In the genomic region with DNA sequence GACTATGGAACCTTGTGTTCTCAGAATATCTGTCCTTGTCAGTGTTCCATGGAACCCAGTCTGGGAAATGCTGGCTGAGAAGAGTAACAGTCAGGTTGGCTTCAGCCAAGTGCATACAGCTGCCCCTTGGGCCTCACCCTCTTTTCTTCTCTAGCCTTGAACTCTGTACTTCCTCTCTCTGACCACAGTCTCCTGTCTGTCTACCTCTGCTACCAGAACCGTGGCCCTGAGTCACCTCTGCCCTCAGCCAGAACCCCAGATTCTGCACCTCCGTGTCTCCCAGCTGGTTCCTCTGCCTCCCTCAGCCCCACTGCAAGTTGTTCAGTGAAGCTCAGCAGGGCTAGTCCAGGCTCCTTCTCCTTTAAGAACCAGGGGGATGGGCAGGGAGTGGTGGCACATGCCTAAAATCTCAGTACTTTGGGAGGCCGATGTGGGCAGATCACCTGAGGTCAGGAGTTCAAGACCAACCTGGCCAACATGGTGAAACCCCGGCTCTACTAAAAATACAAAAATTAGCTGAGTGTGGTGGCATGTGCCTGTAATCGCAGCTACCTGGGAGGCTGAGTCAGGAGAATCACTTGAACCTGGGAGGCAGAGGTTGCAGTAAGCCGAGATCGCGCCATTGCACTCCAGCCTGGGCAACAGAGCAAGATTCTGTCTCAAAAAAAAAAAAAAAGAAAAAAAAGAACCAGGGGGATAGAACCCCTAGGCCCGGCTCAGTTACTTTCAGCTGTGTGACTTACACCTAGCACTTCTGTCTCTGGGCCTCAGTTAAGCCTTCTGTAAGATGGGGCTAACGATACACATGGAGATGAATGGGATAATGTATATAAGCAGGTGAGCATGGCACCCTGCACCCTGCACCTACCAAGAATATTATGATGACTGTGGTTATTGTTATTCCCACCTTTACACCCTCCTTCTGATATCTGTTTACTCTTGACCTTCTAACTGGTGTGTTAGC, we compare ENCODE assay signal across 9 cellular contexts. TPM values are rescaled to one million over a fixed set of nuclear protein-coding genes. Genes with fewer than 3 reads are reported as not detected.
DNase-seq lines count a peak whose midpoint lies in the region; ATAC-seq and TF ChIP-seq lines count a peak whose summit lies in the region.
"Had no signal": no experiment of that assay in that cellular context is flagged by ENCODE, and none has a peak within 500 bp of the region (broad histone marks: within the 10 kb centered on the region; RNA-seq: fewer than 3 reads in every experiment).

No MANE protein-coding gene starts in this region.

- no peaks in the 10 kb centered on the region for H3K4me1 ChIP-seq in HEK293 (ENCODE audit: control insufficient read depth, insufficient read depth, low read length)

- no peaks in the 10 kb centered on the region for H3K27me3 Mint-ChIP-seq in activated naive CD8-positive, alpha-beta T cell treated with anti-CD3 and anti-CD28 coated beads for 36 hours

- peak overlapping the region; percentile 28 for H3K27ac Mint-ChIP-seq in activated naive CD8-positive, alpha-beta T cell treated with anti-CD3 and anti-CD28 coated beads for 36 hours

- no peak for TF ChIP-seq CTCF in HEK293 (tag by site-specific recombination; IDR thresholded peaks at IDR 0.05)

- POLR2A ChIA-PET in HEK293 (lab: Yijun Ruan, JAX), result interaction anchor here (0.6 kb wide), 1 partner anchor 173 kb away, joined by 6 read pairs; no protein-coding TSS in a partner anchor

- peaks cover 0 to 9% of the 10 kb centered on the region in 2 experiments; a peak in 2 of 3 replicates for H3K36me3 ChIP-seq in HEK293 (ENCODE audit: control insufficient read depth in 2 of 2, insufficient read depth in 1 of 2, low read length in 2 of 2)

- DNase-seq in NOMO-1 (lab: John Stamatoyannopoulos, UW; ENCODE audit: unreplicated experiment in 2 of 2) (peak; percentile 57 to 81), NCI-H345 (lab: John Stamatoyannopoulos, UW) (no peak), NCI-H2107 (lab: John Stamatoyannopoulos, UW) (no peak), EL (no peak), GOT3 (lab: John Stamatoyannopoulos, UW) (no peak)
- DNase-seq in activated naive CD8-positive, alpha-beta T cell treated with anti-CD3 and anti-CD28 coated beads for 36 hours, result peak; percentile 26

- no peak overlapping the region for H3K4me3 ChIP-seq in HEK293 (ENCODE audit: low read depth, low read length)

- peaks cover 17% of the 10 kb centered on the region for H3K36me3 Mint-ChIP-seq in activated naive CD8-positive, alpha-beta T cell treated with anti-CD3 and anti-CD28 coated beads for 36 hours

- H3K4me3 Mint-ChIP-seq in activated naive CD8-positive, alpha-beta T cell treated with anti-CD3 and anti-CD28 coated beads for 36 hours, result no peak overlapping the region

- H3K27ac ChIP-seq in HEK293 (ENCODE audit: extremely low read depth, low read depth, low read length), result no peak overlapping the region
- H3K27ac ChIP-seq: epithelial cell of prostate had no signal

- peaks cover 2% of the 10 kb centered on the region for H3K9me3 Mint-ChIP-seq in activated naive CD8-positive, alpha-beta T cell treated with anti-CD3 and anti-CD28 coated beads for 36 hours

- no peaks in the 10 kb centered on the region for H3K9me3 ChIP-seq in HEK293 (ENCODE audit: control insufficient read depth, insufficient read depth, low read depth, low read length)

- CTCF ChIA-PET in HEK293 (lab: Yijun Ruan, JAX), result interaction anchor here (0.8 kb wide), 1 partner anchor 31 kb away, joined by 3 read pairs; no protein-coding TSS in a partner anchor

- peak; percentile 75 for ATAC-seq in GM18511 (IDR thresholded peaks at IDR 0.05; ENCODE audit: unreplicated experiment)

- H3K4me1 Mint-ChIP-seq in activated naive CD8-positive, alpha-beta T cell treated with anti-CD3 and anti-CD28 coated beads for 36 hours, result peaks cover 58% of the 10 kb centered on the region

TF ChIP-seq in HEK293, 187 proteins besides CTCF, POLR2A, EP300 and RAD21:
- TF ChIP-seq ZNF473 (tag by site-specific recombination; IDR thresholded peaks at IDR 0.05), result no peak
- peak; percentile 5; the same call in 1 of the 2 replicates for TF ChIP-seq EGR2 (tag by site-specific recombination; IDR thresholded peaks at IDR 0.05; ENCODE audit: low read depth)
- no peak for TF ChIP-seq ZFP69B (tag by site-specific recombination; IDR thresholded peaks at IDR 0.05)
- TF ChIP-seq, protein P1, sequence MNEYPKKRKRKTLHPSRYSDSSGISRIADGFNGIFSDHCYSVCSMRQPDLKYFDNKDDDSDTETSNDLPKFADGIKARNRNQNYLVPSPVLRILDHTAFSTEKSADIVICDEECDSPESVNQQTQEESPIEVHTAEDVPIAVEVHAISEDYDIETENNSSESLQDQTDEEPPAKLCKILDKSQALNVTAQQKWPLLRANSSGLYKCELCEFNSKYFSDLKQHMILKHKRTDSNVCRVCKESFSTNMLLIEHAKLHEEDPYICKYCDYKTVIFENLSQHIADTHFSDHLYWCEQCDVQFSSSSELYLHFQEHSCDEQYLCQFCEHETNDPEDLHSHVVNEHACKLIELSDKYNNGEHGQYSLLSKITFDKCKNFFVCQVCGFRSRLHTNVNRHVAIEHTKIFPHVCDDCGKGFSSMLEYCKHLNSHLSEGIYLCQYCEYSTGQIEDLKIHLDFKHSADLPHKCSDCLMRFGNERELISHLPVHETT (tag by site-specific recombination; IDR thresholded peaks at IDR 0.05), result no peak
- no peak for TF ChIP-seq ZNF514 (tag by site-specific recombination; IDR thresholded peaks at IDR 0.05)
- TF ChIP-seq ZNF404 (tag by site-specific recombination; IDR thresholded peaks at IDR 0.05), result no peak

RNA-seq across cellular contexts. Expression of gene TATDN2, which starts 24.3 kb away (rescaled TPM):
- total RNA-seq in activated naive CD8-positive, alpha-beta T cell treated with anti-CD3 and anti-CD28 coated beads for 36 hours, result 10 to 100 TPM; 41.6 to 48.5 TPM

RNA-seq across cellular contexts. Expression of gene IRAK2, which starts 59.2 kb away (rescaled TPM):
- total RNA-seq in activated naive CD8-positive, alpha-beta T cell treated with anti-CD3 and anti-CD28 coated beads for 36 hours, result 1 to 10 TPM; 2.6 to 3.1 TPM

Comparison
In these comparisons a context has a peak if more than half of its experiments do, and no peak if none do; other contexts are left out.
1. DNase-seq: peak in NOMO-1 (2 of 2) and activated naive CD8-positive, alpha-beta T cell treated with anti-CD3 and anti-CD28 coated beads for 36 hours (single experiment); none in NCI-H345 (single experiment), NCI-H2107 (single experiment), EL (single experiment) and GOT3 (single experiment).